In the genomic region with DNA sequence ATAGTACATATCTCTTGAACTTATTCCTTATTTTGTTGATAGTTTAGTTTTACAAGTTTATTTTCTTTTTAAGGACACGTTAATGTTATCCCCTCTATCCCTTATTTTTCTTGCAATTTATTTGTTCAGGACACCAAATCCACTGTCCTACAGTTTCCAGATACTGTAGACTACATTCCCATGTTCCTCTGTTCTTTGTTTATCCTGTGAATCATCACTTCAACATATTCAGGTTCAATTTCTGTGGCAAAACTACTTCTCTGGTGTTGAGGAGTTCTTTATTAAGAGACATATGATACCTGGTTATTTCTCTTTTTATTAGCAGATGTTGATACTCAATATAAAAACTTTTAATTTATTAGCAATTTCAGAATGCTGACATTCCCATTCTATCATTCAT, we compare ENCODE assay signal across 22 cellular contexts.
DNase-seq lines count a peak whose midpoint lies in the region; ATAC-seq and TF ChIP-seq lines count a peak whose summit lies in the region.
"Had no signal": no experiment of that assay in that cellular context is flagged by ENCODE, and none has a peak within 500 bp of the region (broad histone marks: within the 10 kb centered on the region; RNA-seq: fewer than 3 reads in every experiment).

No MANE protein-coding gene starts in this region.

- H3K9me3 ChIP-seq in PC-3 (ENCODE audit: low read length) = no peaks in the 10 kb centered on the region
- H3K9me3 ChIP-seq: BE2C, esophagus muscularis mucosa, left lung, stomach, uterus had no signal

- POLR2A ChIA-PET in PC-3 (lab: Charles Lee; ENCODE audit: unreplicated experiment) = no interaction called here

- H4K20me1 ChIP-seq in PC-3 (ENCODE audit: low read length) = no peaks in the 10 kb centered on the region

- CTCF ChIA-PET in PC-3 (lab: Charles Lee) = no interaction called here

- peak overlapping the region; percentile 21; the same call in 1 of the 2 replicates for H3K4me2 ChIP-seq in PC-3 (ENCODE audit: low read length)

- H2AFZ ChIP-seq in PC-3 (ENCODE audit: low read length) = no peak overlapping the region

- H3K9me3 Mint-ChIP-seq in chondrocyte (ENCODE audit: low read depth) (no peaks in the 10 kb centered on the region), immature natural killer cell (no peaks in the 10 kb centered on the region)
- H3K9me3 Mint-ChIP-seq: activated T-cell treated with anti-CD3 and anti-CD28 coated beads, Interleukin-2, amount 50 U/mL, for 24 hours; dendritic cell treated with granulocyte-macrophage colony-stimulating factor and Interleukin-4, amounts not matched to agents 40 ng/mL and 50 ng/mL, for 4 days; naive B cell had no signal

- H3K27ac ChIP-seq in PC-3 (ENCODE audit: low read length) = peak overlapping the region; percentile 23
- H3K27ac ChIP-seq: esophagus muscularis mucosa, left lung, stomach, uterus had no signal

- H3K4me1 Mint-ChIP-seq in chondrocyte (ENCODE audit: low read depth) (peaks cover 12% of the 10 kb centered on the region), immature natural killer cell (peaks cover 23 to 45% of the 10 kb centered on the region in 2 donors)

- peaks cover 28% of the 10 kb centered on the region for H3K4me1 ChIP-seq in PC-3 (ENCODE audit: insufficient read depth, low read length)
- H3K4me1 ChIP-seq: esophagus muscularis mucosa, left lung, uterus had no signal

- no TSS peak for BruUV-seq in PC-3 (replicated peaks; lab: Mats Ljungman, UMichigan)

- H3K36me3 Mint-ChIP-seq in chondrocyte (ENCODE audit: low read depth) (peaks cover 6% of the 10 kb centered on the region), immature natural killer cell (peaks cover 0 to 14% (median 9%) of the 10 kb centered on the region in 3 donors)
- H3K36me3 Mint-ChIP-seq: naive B cell had no signal

- H3K27ac Mint-ChIP-seq in chondrocyte (ENCODE audit: unreplicated experiment) (peak overlapping the region; percentile 70), immature natural killer cell (peak overlapping the region in 1 of 6 donors; percentile 4)
- H3K27ac Mint-ChIP-seq: activated naive CD8-positive, alpha-beta T cell treated with anti-CD3 and anti-CD28 coated beads, Interleukin-2, amount 10 ng/mL, durations not matched to agents 7 days and 5 days; activated T-cell treated with anti-CD3 and anti-CD28 coated beads, Interleukin-2, amount 50 U/mL, for 24 hours; dendritic cell treated with granulocyte-macrophage colony-stimulating factor and Interleukin-4, amounts not matched to agents 40 ng/mL and 50 ng/mL, for 4 days had no signal

- H3K9me2 ChIP-seq in PC-3 (replicated peaks; ENCODE audit: low read length) = no peaks in the 10 kb centered on the region

- no peaks in the 10 kb centered on the region for H3K36me3 ChIP-seq in PC-3 (ENCODE audit: low read depth, low read length)
- H3K36me3 ChIP-seq: BE2C, left lung, uterus had no signal

- no peaks in the 10 kb centered on the region for H3F3A ChIP-seq in PC-3 (ENCODE audit: low read length, unreplicated experiment)

- peak; percentile 74 for ATAC-seq in PC-3
- no peak for ATAC-seq in HG03097 (IDR thresholded peaks at IDR 0.05; ENCODE audit: low FRiP score, unreplicated experiment)
- no peak for ATAC-seq in HG02970 (IDR thresholded peaks at IDR 0.05; ENCODE audit: low FRiP score, unreplicated experiment)
- ATAC-seq: left lung had no signal

- H3K9ac ChIP-seq in PC-3 (ENCODE audit: low read length) = no peak overlapping the region

- peak; percentile 92 for DNase-seq in DMS53 (lab: John Stamatoyannopoulos, UW)
- peak; percentile 64 for DNase-seq in PC-3
- DNase-seq in chondrocyte (ENCODE audit: low spot score) = no peak
- peak; percentile 28 for DNase-seq in non-pigmented ciliary epithelial cell (ENCODE audit: low read depth)
- no peak for DNase-seq in immature natural killer cell
- DNase-seq in NCI-H2081 treated with DMSO at 0.1 percent for 48 hours (lab: John Stamatoyannopoulos, UW) = no peak
- DNase-seq: activated CD4-positive, alpha-beta T cell treated with anti-CD3 and anti-CD28 coated beads, Interleukin-2, amount 50 U/mL, for 1 hour; activated naive CD8-positive, alpha-beta T cell treated with anti-CD3 and anti-CD28 coated beads, Interleukin-2, amount 10 ng/mL, durations not matched to agents 7 days and 5 days; activated T-cell treated with anti-CD3 and anti-CD28 coated beads, Interleukin-2, amount 50 U/mL, for 24 hours; BE2C; left lung; naive B cell; NCI-H187 treated with DMSO at 0.1 percent for 48 hours; NCI-H524 treated with DMSO at 0.1 percent for 48 hours; OCI-M1; stimulated activated CD4-positive, alpha-beta T cell treated with anti-CD3 and anti-CD28 coated beads, Interleukin-12 subunit alpha, Interleukin-12 subunit beta, amount 100 ng/mL, for 4 hours; stomach; uterus had no signal

- no peak overlapping the region for H3K4me3 ChIP-seq in PC-3 (ENCODE audit: low read length)
- H3K4me3 ChIP-seq: esophagus muscularis mucosa, left lung, stomach, uterus had no signal

- no peaks in the 10 kb centered on the region for H3K79me2 ChIP-seq in PC-3 (ENCODE audit: low read length)

- intact Hi-C loops in PC-3 (cut with micrococcal nuclease) = no loop called here

- TF ChIP-seq CTCF in PC-3 (conservative IDR thresholded peaks at IDR 0.05; ENCODE audit: low read depth, low read length) (no peak), chondrocyte (IDR thresholded peaks at IDR 0.05) (no peak)

- H3K27me3 Mint-ChIP-seq in chondrocyte (ENCODE audit: low read depth) = no peaks in the 10 kb centered on the region
- peaks cover 0 to 5% (median 0%) of the 10 kb centered on the region in 3 donors for H3K27me3 Mint-ChIP-seq in immature natural killer cell (ENCODE audit: low read depth in 3 of 3)
- H3K27me3 Mint-ChIP-seq: activated naive CD8-positive, alpha-beta T cell treated with anti-CD3 and anti-CD28 coated beads, Interleukin-2, amount 10 ng/mL, durations not matched to agents 7 days and 5 days; activated T-cell treated with anti-CD3 and anti-CD28 coated beads, Interleukin-2, amount 50 U/mL, for 24 hours; dendritic cell treated with granulocyte-macrophage colony-stimulating factor and Interleukin-4, amounts not matched to agents 40 ng/mL and 50 ng/mL, for 4 days; naive B cell had no signal

- H3K4me3 Mint-ChIP-seq in chondrocyte (ENCODE audit: unreplicated experiment) (no peak overlapping the region), immature natural killer cell (no peak overlapping the region)
- H3K4me3 Mint-ChIP-seq: activated naive CD8-positive, alpha-beta T cell treated with anti-CD3 and anti-CD28 coated beads, Interleukin-2, amount 10 ng/mL, durations not matched to agents 7 days and 5 days; activated T-cell treated with anti-CD3 and anti-CD28 coated beads, Interleukin-2, amount 50 U/mL, for 24 hours; dendritic cell treated with granulocyte-macrophage colony-stimulating factor and Interleukin-4, amounts not matched to agents 40 ng/mL and 50 ng/mL, for 4 days; naive B cell had no signal

- H3K27me3 ChIP-seq in PC-3 (ENCODE audit: low read length) = no peaks in the 10 kb centered on the region
- H3K27me3 ChIP-seq: BE2C, esophagus muscularis mucosa, left lung, stomach, uterus had no signal

Comparison
In these comparisons a context has a peak if more than half of its experiments do, and no peak if none do; other contexts are left out.
1. DNase-seq: peak in DMS53 (single experiment), PC-3 (single experiment) and non-pigmented ciliary epithelial cell (single experiment); none in chondrocyte (single experiment), immature natural killer cell (0 of 3) and NCI-H2081 treated with DMSO at 0.1 percent for 48 hours (single experiment).